ENCODE assay signal across 16 cellular contexts in the genomic region with DNA sequence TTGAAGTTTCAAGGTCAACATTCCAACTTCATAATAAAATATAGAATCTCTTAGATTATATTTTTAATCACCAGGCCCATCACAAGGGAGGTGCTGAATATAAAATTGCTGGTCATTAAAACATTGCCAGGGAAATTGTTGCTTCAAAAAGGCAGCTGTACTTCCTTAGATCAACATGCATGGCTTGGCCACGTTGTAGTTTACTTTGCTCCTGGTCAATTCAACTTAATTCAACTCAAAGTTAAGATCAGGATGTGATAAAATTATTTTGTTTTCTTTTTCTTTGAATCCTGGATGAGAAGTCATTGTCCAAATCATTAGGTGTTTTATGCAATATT.
DNase-seq lines count a peak whose midpoint lies in the region; ATAC-seq and TF ChIP-seq lines count a peak whose summit lies in the region.
"Had no signal": no experiment of that assay in that cellular context is flagged by ENCODE, and none has a peak within 500 bp of the region (broad histone marks: within the 10 kb centered on the region; RNA-seq: fewer than 3 reads in every experiment).

No MANE protein-coding gene starts in this region.

- H3K4me3 ChIP-seq in colonic mucosa (no peak overlapping the region), mucosa of descending colon (no peak overlapping the region), transverse colon (no peak overlapping the region)
- H3K4me3 ChIP-seq: GM12878, HAP-1 had no signal

- H3K36me3 ChIP-seq in colonic mucosa (no peaks in the 10 kb centered on the region), mucosa of descending colon (ENCODE audit: low read depth) (no peaks in the 10 kb centered on the region), transverse colon (no peaks in the 10 kb centered on the region)
- H3K36me3 ChIP-seq: HAP-1 had no signal

- no peak for TF ChIP-seq EP300 in transverse colon (IDR thresholded peaks at IDR 0.05; ENCODE audit: low read depth)

- no peak overlapping the region for H3K9ac ChIP-seq in colonic mucosa (ENCODE audit: low read depth in 2 of 2, low read length in 2 of 2)

- peak overlapping the region; percentile 63 for H3K27ac ChIP-seq in VCaP
- peak overlapping the region; percentile 50 for H3K27ac ChIP-seq in colonic mucosa
- peak overlapping the region in 3 of 4 donors; percentile 43 to 77 (median 67) for H3K27ac ChIP-seq in transverse colon
- H3K27ac ChIP-seq: C4-2B had no signal

- H3K4me1 ChIP-seq in colonic mucosa (no peaks in the 10 kb centered on the region), mucosa of descending colon (ENCODE audit: low read depth) (no peaks in the 10 kb centered on the region), transverse colon (peaks cover 0 to 14% (median 5%) of the 10 kb centered on the region in 4 donors)
- H3K4me1 ChIP-seq: Caco-2, HAP-1 had no signal

- 0 to 19% methylated on average over 1 of the region's 1 CpG for WGBS in transverse colon (ENCODE audit: low coverage in 1 of 2), 2 donors

- TF ChIP-seq POLR2A in transverse colon (IDR thresholded peaks at IDR 0.05) = no peak

- DNase-seq in colonic mucosa = no peak
- peak in 1 of 3 donors; percentile 28 for DNase-seq in mucosa of descending colon
- DNase-seq in transverse colon = no peak
- no peak for DNase-seq in GM10248 (ENCODE audit: extremely low spot score)
- DNase-seq in mesenteric fat pad (ENCODE audit: low spot score) = no peak
- DNase-seq in NCI-H1417 (lab: John Stamatoyannopoulos, UW) = no peak
- DNase-seq: Caco-2; CD4-positive, CD25-positive, alpha-beta regulatory T cell; CD8-positive, alpha-beta T cell; DND-41; GOT3; HFFc6 had no signal

- no peaks in the 10 kb centered on the region for H3K9me3 ChIP-seq in colonic mucosa
- no peaks in the 10 kb centered on the region for H3K9me3 ChIP-seq in mucosa of descending colon
- H3K9me3 ChIP-seq in transverse colon = no peaks in the 10 kb centered on the region
- H3K9me3 ChIP-seq: Caco-2, HAP-1 had no signal

- POLR2A ChIA-PET in GM10248 (lab: Yijun Ruan, JAX) = no interaction called here

- ATAC-seq in mucosa of descending colon = peak; percentile 62
- ATAC-seq: CD8-positive, alpha-beta T cell; GM12878 had no signal

- in situ Hi-C loops in transverse colon (cut with MboI; ENCODE audit: low pct_ligation_motif_present in 1 of 4, low pct_unique_long_range_greater_than_20kb in 1 of 4, low sequenced_read_pairs in 3 of 4) = no loop called here

- TF ChIP-seq CTCF in VCaP (conservative IDR thresholded peaks at IDR 0.05) (no peak), colonic mucosa (IDR thresholded peaks at IDR 0.05) (no peak), mucosa of descending colon (IDR thresholded peaks at IDR 0.05) (no peak), transverse colon (IDR thresholded peaks at IDR 0.05) (no peak), GM10248 (IDR thresholded peaks at IDR 0.05; ENCODE audit: control extremely low read depth, extremely low read depth, low read depth, missing control alignments) (no peak)

- H3K27me3 ChIP-seq in colonic mucosa (no peaks in the 10 kb centered on the region), transverse colon (no peaks in the 10 kb centered on the region)

- intact Hi-C loops in colonic mucosa (cut with DNase I) (no loop called here), mucosa of descending colon (cut with DNase I, micrococcal nuclease) (no loop called here), transverse colon (cut with DNase I; ENCODE audit: low total_unique reads) (no loop called here)

- CTCF ChIA-PET in GM10248 (lab: Yijun Ruan, JAX) = no interaction called here
